ENCODE assay signal across 8 cellular contexts in genomic region chr9:85818971-85819370, GRCh38.
A peak's percentile ranks its signal among the peaks of the same experiment; 100 is the strongest.
DNase-seq lines count a peak whose midpoint lies in the region; ATAC-seq, FAIRE-seq and TF ChIP-seq lines count a peak whose summit lies in the region.
"Not testable (repeated sequence)": the region's sequence is repeated elsewhere in the genome, so short reads cannot be mapped to it uniquely, and the experiment has no call there.

No MANE protein-coding gene starts in this region.

- H3K9me2 ChIP-seq in OCI-LY7 (ENCODE audit: insufficient read depth, low read length) = not testable (repeated sequence)

- H4K20me1 ChIP-seq in OCI-LY7 (ENCODE audit: insufficient read depth, low read length); HepG2 (ENCODE audit: insufficient read depth, low read length): not testable (repeated sequence)

- not testable (repeated sequence) for H3K4me1 ChIP-seq in OCI-LY7 (ENCODE audit: insufficient read depth, low read length, poor library complexity, severe bottlenecking); HepG2 (ENCODE audit: insufficient read depth, low read length); small intestine (ENCODE audit: control insufficient read depth in 2 of 2, insufficient read depth in 1 of 2, low read depth in 1 of 2, low read length in 1 of 2)
- peaks cover 0 to 26% (median 17%) of the 10 kb centered on the region in 4 donors for H3K4me1 ChIP-seq in esophagus muscularis mucosa

- in situ Hi-C loops in HepG2 (cut with HindIII; ENCODE audit: extremely low pct_ligation_motif_present, low pct_unique_long_range_greater_than_20kb) = not testable (repeated sequence)

- not testable (repeated sequence) for H3K9me3 ChIP-seq in OCI-LY7 (ENCODE audit: low read length); esophagus muscularis mucosa; HepG2 (ENCODE audit: low read length); small intestine (ENCODE audit: control insufficient read depth, low read depth)

- not testable (repeated sequence) for H3K9ac ChIP-seq in HepG2 (ENCODE audit: insufficient read depth, low read depth, low read length)

- not testable (repeated sequence) for H3K36me3 ChIP-seq in OCI-LY7 (ENCODE audit: insufficient read depth, low read length); HepG2 (replicated peaks in 1 of 2; ENCODE audit: control insufficient read depth in 1 of 2, insufficient read depth in 2 of 2, low read length in 2 of 2); small intestine (ENCODE audit: control insufficient read depth in 2 of 2, insufficient read depth in 2 of 2, low read length in 2 of 2)
- peaks cover 3 to 25% (median 15%) of the 10 kb centered on the region in 4 donors for H3K36me3 ChIP-seq in esophagus muscularis mucosa

- H2AFZ ChIP-seq in OCI-LY7 (ENCODE audit: low read length); HepG2 (ENCODE audit: low read length): not testable (repeated sequence)

- H3K27me3 Mint-ChIP-seq in activated naive CD4-positive, alpha-beta T cell treated with anti-CD3 and anti-CD28 coated beads for 36 hours (ENCODE audit: low read depth) = not testable (repeated sequence)

- not testable (repeated sequence) for H3K27ac Mint-ChIP-seq in activated naive CD4-positive, alpha-beta T cell treated with anti-CD3 and anti-CD28 coated beads for 36 hours

- not testable (repeated sequence) for TF ChIP-seq POLR2A in esophagus muscularis mucosa (IDR thresholded peaks at IDR 0.05; ENCODE audit: low read depth); HepG2 (IDR thresholded peaks at IDR 0.05; ENCODE audit: insufficient read depth in 1 of 2, low read depth in 2 of 2, low read length in 2 of 2)

- H3K79me2 ChIP-seq in OCI-LY7 (ENCODE audit: insufficient read depth, low read depth, low read length); HepG2 (ENCODE audit: insufficient read depth, low read length): not testable (repeated sequence)

- POLR2A ChIA-PET in OCI-LY7 (lab: Charles Lee) = interaction anchor here (0.7 to 1.1 kb wide), 2 partner anchors 122 to 207 kb away, joined by 3 read pairs; partner anchors contain the start of gene NAA35
- POLR2A ChIA-PET in HepG2 (lab: Yijun Ruan, JAX) = not testable (repeated sequence)

- BruUV-seq in OCI-LY7 (replicated peaks; lab: Mats Ljungman, UMichigan); HepG2 (replicated peaks; lab: Mats Ljungman, UMichigan): not testable (repeated sequence)

- TF ChIP-seq CTCF in C4-2B (conservative IDR thresholded peaks at IDR 0.05) (peak; percentile 65), OCI-LY7 (conservative IDR thresholded peaks at IDR 0.05; ENCODE audit: low read length) (peak; percentile 68), esophagus muscularis mucosa (IDR thresholded peaks at IDR 0.05) (peak; percentile 37 to 46 (median 39)), HepG2 (CRISPR knock-in tag; IDR thresholded peaks at IDR 0.05) (peak; percentile 63)

- not testable (repeated sequence) for H3K27ac ChIP-seq in C4-2B; OCI-LY7 (ENCODE audit: low read depth, low read length, poor library complexity, severe bottlenecking); esophagus muscularis mucosa (replicated peaks in 1 of 4); HepG2 (ENCODE audit: extremely low read length, insufficient read depth, low read length); small intestine (ENCODE audit: low read depth in 1 of 2, low read length in 1 of 2)

- intact Hi-C loops in OCI-LY7 (cut with micrococcal nuclease; ENCODE audit: unreplicated experiment); esophagus muscularis mucosa (cut with DNase I); HepG2 (cut with micrococcal nuclease; ENCODE audit: unreplicated experiment): not testable (repeated sequence)
- intact Hi-C loops in activated naive CD4-positive, alpha-beta T cell treated with anti-CD3 and anti-CD28 coated beads for 36 hours (cut with micrococcal nuclease) = loop anchor here (2.0 kb wide), 1 partner anchor 82 kb away; no protein-coding TSS in a partner anchor

- FAIRE-seq in HepG2 (lab: Jason Lieb, UNC) = peak; percentile 99
- peak; percentile 77 for FAIRE-seq in small intestine (lab: Jason Lieb, UNC)

- not testable (repeated sequence) for H3K27me3 ChIP-seq in esophagus muscularis mucosa; HepG2 (ENCODE audit: control insufficient read depth in 1 of 2, insufficient read depth in 2 of 2, low read length in 2 of 2); small intestine (ENCODE audit: control insufficient read depth in 2 of 2, insufficient read depth in 2 of 2, low read length in 2 of 2)

- peak; percentile 36 to 74 for DNase-seq in Kasumi-1 (lab: John Stamatoyannopoulos, UW)
- peak; percentile 30 for DNase-seq in OCI-LY7 (ENCODE audit: low spot score)
- peak; percentile 32 for DNase-seq in activated naive CD4-positive, alpha-beta T cell treated with anti-CD3 and anti-CD28 coated beads for 36 hours
- not testable (repeated sequence) for DNase-seq in esophagus muscularis mucosa (ENCODE audit: extremely low spot score)
- DNase-seq in HepG2 (ENCODE audit: low spot score) = peak; percentile 7
- DNase-seq in small intestine = peak; percentile 13

- not testable (repeated sequence) for H3K4me3 Mint-ChIP-seq in activated naive CD4-positive, alpha-beta T cell treated with anti-CD3 and anti-CD28 coated beads for 36 hours

- TF ChIP-seq EP300 in esophagus muscularis mucosa (IDR thresholded peaks at IDR 0.05); HepG2 (IDR thresholded peaks at IDR 0.05; ENCODE audit: low read depth in 2 of 2, low read length in 2 of 2); HepG2 (CRISPR knock-in tag; IDR thresholded peaks at IDR 0.05; ENCODE audit: borderline replicate concordance): not testable (repeated sequence)

- not testable (repeated sequence) for TF ChIP-seq RAD21 in HepG2 (CRISPR knock-in tag; IDR thresholded peaks at IDR 0.05)

- H3K4me3 ChIP-seq in OCI-LY7 (ENCODE audit: low read depth, low read length, poor library complexity, severe bottlenecking); esophagus muscularis mucosa; HepG2 (replicated peaks in 1 of 3; ENCODE audit: insufficient read depth in 1 of 3, low read depth in 2 of 3, low read length in 3 of 3); small intestine (ENCODE audit: low read depth in 1 of 2, low read length in 2 of 2): not testable (repeated sequence)

- not testable (repeated sequence) for H3K4me1 Mint-ChIP-seq in activated naive CD4-positive, alpha-beta T cell treated with anti-CD3 and anti-CD28 coated beads for 36 hours (ENCODE audit: low read depth)

- 3% methylated on average over 2 of the region's 2 CpGs for WGBS in esophagus muscularis mucosa
- 62% methylated on average over 2 of the region's 2 CpGs for WGBS in HepG2 (ENCODE audit: low lambda C conversion rate)
- WGBS in small intestine, 3 donors = 1 to 6% (median 4%) methylated on average over 2 of the region's 2 CpGs

- CTCF ChIA-PET in OCI-LY7 (lab: Charles Lee; ENCODE audit: unreplicated experiment); HepG2 (lab: Yijun Ruan, JAX; ENCODE audit: low intra/inter-chr PET ratio, low total read pairs): not testable (repeated sequence)
- CTCF ChIA-PET in activated naive CD4-positive, alpha-beta T cell treated with anti-CD3 and anti-CD28 coated beads for 36 hours (lab: Charles Lee) = interaction anchor here (0.6 to 1.3 kb wide), 3 partner anchors 152 to 1475 kb away, joined by 3 to 6 read pairs (median 3); no protein-coding TSS in a partner anchor

- not testable (repeated sequence) for H3K4me2 ChIP-seq in OCI-LY7 (ENCODE audit: low read length); HepG2 (ENCODE audit: low read depth, low read length)

- ATAC-seq in GM21423 (IDR thresholded peaks at IDR 0.05; ENCODE audit: unreplicated experiment) (peak; percentile 63), HepG2 (peak; percentile 67)

- not testable (repeated sequence) for H3K9me3 Mint-ChIP-seq in activated naive CD4-positive, alpha-beta T cell treated with anti-CD3 and anti-CD28 coated beads for 36 hours

- H3K36me3 Mint-ChIP-seq in activated naive CD4-positive, alpha-beta T cell treated with anti-CD3 and anti-CD28 coated beads for 36 hours (ENCODE audit: low read depth) = not testable (repeated sequence)

TF ChIP-seq in HepG2, 621 proteins besides CTCF, POLR2A, EP300 and RAD21:
- TF ChIP-seq STAG1 (CRISPR knock-in tag; IDR thresholded peaks at IDR 0.05) = peak; percentile 58
